Comparison of ENCODE assay signal across 8 cellular contexts in the genomic region with DNA sequence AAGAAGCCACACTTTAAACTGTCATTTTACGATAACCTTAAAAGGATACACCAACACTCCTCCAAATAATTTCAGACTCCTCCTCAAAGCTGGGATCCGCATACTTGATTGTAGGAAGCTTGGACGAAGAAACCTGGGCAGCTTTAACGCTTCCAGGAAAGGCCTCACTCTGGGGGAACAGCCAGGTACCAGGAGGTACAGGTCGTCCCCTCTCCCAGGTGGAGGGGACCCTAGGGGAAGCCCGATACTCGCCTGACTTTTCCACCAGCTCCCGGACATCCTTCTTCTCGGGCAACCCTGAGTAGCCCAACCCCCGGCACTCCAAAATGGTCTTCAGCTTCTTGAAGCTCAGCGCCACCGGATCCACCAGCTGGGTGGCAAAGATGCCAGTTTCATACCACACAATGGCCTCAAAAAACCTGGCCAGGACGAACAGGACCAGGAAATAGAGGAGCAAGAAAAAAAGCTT. TPM values are rescaled to one million over a fixed set of nuclear protein-coding genes. Genes with fewer than 3 reads are reported as not detected.
DNase-seq lines count a peak whose midpoint lies in the region; ATAC-seq, FAIRE-seq and TF ChIP-seq lines count a peak whose summit lies in the region.

No MANE protein-coding gene starts in this region.

- ATAC-seq in K562, result peak; percentile 24
- no peak for ATAC-seq in GM18517 (IDR thresholded peaks at IDR 0.05; ENCODE audit: unreplicated experiment)

- H3K9ac ChIP-seq in K562 (ENCODE audit: insufficient read depth in 1 of 2, low read depth in 2 of 2, low read length in 2 of 2) (peak overlapping the region; percentile 73 to 95), iPS-20b (ENCODE audit: low read depth, low read length) (peak overlapping the region; percentile 83; the same call in 1 of the 2 replicates)

- 0 out of 4 replicates have a peak, but pooled peaks of 1 of the 2 experiments have one; percentile 6 for TF ChIP-seq RAD21 in K562 (CRISPR knock-in tag; conservative IDR thresholded peaks at IDR 0.05 in 1 of 2, IDR thresholded peaks at IDR 0.05 in 1 of 2)

- WGBS in K562 (ENCODE audit: insufficient coverage, low coverage, missing lambda C conversion rate), result 3% methylated on average over 9 of the region's 13 CpGs
- 1 to 2% (median 1%) methylated on average over 12 to 13 of the region's 13 CpGs for WGBS in spleen, 5 donors

- no peak for TF ChIP-seq CTCF in K562 (IDR thresholded peaks at IDR 0.05 in 2 of 3, conservative IDR thresholded peaks at IDR 0.05 in 1 of 3; ENCODE audit: insufficient read depth in 2 of 3, low read depth in 1 of 3, low read length in 3 of 3)
- TF ChIP-seq CTCF in spleen (IDR thresholded peaks at IDR 0.05 in 8 of 11, conservative IDR thresholded peaks at IDR 0.05 in 3 of 11), result no peak
- no peak for TF ChIP-seq CTCF in GM20000 (IDR thresholded peaks at IDR 0.05; ENCODE audit: extremely low read depth, missing control alignments)

- H3K4me2 ChIP-seq in K562 (ENCODE audit: insufficient read depth, low read length), result peak overlapping the region; percentile 91

- intact Hi-C loops in K562 (cut with micrococcal nuclease), result loop anchor here (5.0 kb wide), 2 partner anchors 55 to 180 kb away; a partner anchor contains a TSS
- intact Hi-C loops in spleen (cut with DNase I; ENCODE audit: low total_unique reads), result loop anchor here (5.0 kb wide), 1 partner anchor 60 kb away; a partner anchor contains a TSS

- H4K20me1 ChIP-seq in K562 (replicated peaks; ENCODE audit: control insufficient read depth, insufficient read depth, low read length), result peaks cover 6% of the 10 kb centered on the region; the same call in 1 of the 2 replicates

- in situ Hi-C loops in K562 (cut with MboI), result no loop called here

- H2AFZ ChIP-seq in K562 (ENCODE audit: low read depth, low read length), result peak overlapping the region; percentile 88

- H3K27me3 ChIP-seq in K562 (ENCODE audit: control insufficient read depth in 2 of 2, insufficient read depth in 2 of 2, low read length in 2 of 2) (no peaks in the 10 kb centered on the region), iPS-20b (ENCODE audit: insufficient read depth, low read length) (peaks cover 12% of the 10 kb centered on the region; the same call in 1 of the 2 replicates), spleen (replicated peaks in 1 of 7) (no peaks in the 10 kb centered on the region)

- CTCF ChIA-PET in K562 (lab: Yijun Ruan, JAX; ENCODE audit: low intra/inter-chr PET ratio), result no interaction called here

- H3K4me1 ChIP-seq in K562 (replicated peaks in 1 of 2; ENCODE audit: control insufficient read depth in 2 of 2, insufficient read depth in 2 of 2, low read length in 2 of 2), result peaks cover 4 to 13% of the 10 kb centered on the region in 2 experiments; a peak in 4 of 5 replicates
- peaks cover 10% of the 10 kb centered on the region; the same call in 1 of the 2 replicates for H3K4me1 ChIP-seq in iPS-20b (ENCODE audit: insufficient read depth, low read length)
- peaks cover 14 to 59% (median 43%) of the 10 kb centered on the region in 6 donors for H3K4me1 ChIP-seq in spleen

- FAIRE-seq in K562 (lab: Jason Lieb, UNC), result peak; percentile 71

- POLR2A ChIA-PET in K562 (lab: Yijun Ruan, JAX), result interaction anchor here (0.5 to 1.7 kb wide), 6 partner anchors 9 to 181 kb away, joined by 3 to 8 read pairs (median 5); a partner anchor contains a TSS

- TF ChIP-seq POLR2A in K562 (conservative IDR thresholded peaks at IDR 0.05) (no peak), spleen (IDR thresholded peaks at IDR 0.05) (no peak)

- no TSS peak for BruUV-seq in K562 (replicated peaks; lab: Mats Ljungman, UMichigan)

- H3K79me2 ChIP-seq in K562 (ENCODE audit: control insufficient read depth, insufficient read depth, low read length), result peaks cover 28% of the 10 kb centered on the region

- H3K9me3 ChIP-seq in K562 (replicated peaks; ENCODE audit: control insufficient read depth, insufficient read depth, low read depth, low read length) (no peaks in the 10 kb centered on the region), iPS-20b (ENCODE audit: insufficient read depth, low read depth, low read length) (no peaks in the 10 kb centered on the region), spleen (no peaks in the 10 kb centered on the region)

- H3K27ac ChIP-seq in K562 (ENCODE audit: extremely low read depth, low read depth, low read length) (peak overlapping the region; percentile 85), iPS-20b (ENCODE audit: low read length) (peak overlapping the region; percentile 1), spleen (peak overlapping the region; percentile 98 to 100 (median 100))

- H3K4me3 ChIP-seq in K562 (peak overlapping the region; percentile 61), iPS-20b (ENCODE audit: low read length) (peak overlapping the region; percentile 91), spleen (peak overlapping the region; percentile 64 to 82 (median 68))

- DNase-seq in activated gamma-delta T cell treated with Interleukin-2 at 50 U/mL for 16 hours (peak; percentile 13), activated gamma-delta T cell (lab: John Stamatoyannopoulos, UW) (no peak), RKO (ENCODE audit: low spot score) (peak; percentile 33), K562 (ENCODE audit: extremely low read depth in 1 of 4, low spot score in 3 of 4) (peak; percentile 22 to 31 (median 27)), spleen (peak; percentile 83), GM20000 (ENCODE audit: low spot score) (no peak)

- no peak for TF ChIP-seq EP300 in K562 (IDR thresholded peaks at IDR 0.05; ENCODE audit: low read length)

- no peaks in the 10 kb centered on the region for H3K9me1 ChIP-seq in K562 (ENCODE audit: control insufficient read depth, insufficient read depth, low read length)

- peaks cover 9% of the 10 kb centered on the region; the same call in 1 of the 3 replicates for H3K36me3 ChIP-seq in K562 (ENCODE audit: control insufficient read depth, insufficient read depth, low read length)
- peaks cover 11% of the 10 kb centered on the region for H3K36me3 ChIP-seq in iPS-20b (ENCODE audit: insufficient read depth, low read depth, low read length)
- peaks cover 0 to 29% (median 14%) of the 10 kb centered on the region in 6 donors for H3K36me3 ChIP-seq in spleen

TF ChIP-seq in K562, 482 proteins besides CTCF, POLR2A, EP300 and RAD21 (continues in another document):
- TF ChIP-seq CCAR2 (IDR thresholded peaks at IDR 0.05; ENCODE audit: low read depth, low read length), result no peak
- TF ChIP-seq SMARCB1 (IDR thresholded peaks at IDR 0.05; ENCODE audit: insufficient read length, low read depth), result no peak
- 0 out of 4 replicates have a peak, but pooled peaks of 1 of the 2 experiments have one; percentile 19 for TF ChIP-seq FOXK2 (conservative IDR thresholded peaks at IDR 0.05 in 1 of 2, IDR thresholded peaks at IDR 0.05 in 1 of 2; ENCODE audit: low read depth in 2 of 2)
- TF ChIP-seq EP400 (IDR thresholded peaks at IDR 0.05), result 0 out of 2 replicates have a peak, but pooled peaks have one; percentile 4
- TF ChIP-seq SIN3A (IDR thresholded peaks at IDR 0.05; ENCODE audit: borderline replicate concordance in 2 of 2, control insufficient read depth in 1 of 2, low read depth in 2 of 2, low read length in 2 of 2), result peak in 1 of 2 experiments; percentile 52; a peak in 1 of 4 replicates
- no peak for TF ChIP-seq TBL1XR1 (IDR thresholded peaks at IDR 0.05; ENCODE audit: low read length in 2 of 2)
- TF ChIP-seq ZEB2 (IDR thresholded peaks at IDR 0.05), result 0 out of 2 replicates have a peak, but pooled peaks have one; percentile 25
- TF ChIP-seq NR1H2 (CRISPR knock-in tag; IDR thresholded peaks at IDR 0.05), result 0 out of 2 replicates have a peak, but pooled peaks have one; percentile 63

RNA-seq across cellular contexts. Expression of a gene that starts 1.2 kb away (rescaled TPM):
- 8.8 and 28.5 TPM in 2 replicates for total RNA-seq in K562 (2011; cell fraction: chromatin; rRNA removed; ENCODE audit: low replicate concordance)
- 7.7 and 10.9 TPM in 2 replicates for total RNA-seq in K562 (2011; cell fraction: nucleolus; rRNA removed)
- total RNA-seq in K562 (2011; cell fraction: nucleoplasm; rRNA removed), result 17.7 and 26.7 TPM in 2 replicates
- total RNA-seq in K562 (2014; rRNA removed) (3.1 and 3.9 TPM in 2 replicates), K562 (2014; rRNA removed; fragmentation: Illumina TruSeq; extraction: Trizol) (4.7 and 5.6 TPM in 2 replicates), K562 (2015; rRNA removed; fragmentation: Illumina TruSeq; extraction: Trizol) (4.0 and 4.1 TPM in 2 replicates), K562 (2021) (5.7 and 6.8 TPM in 2 replicates), spleen (10 to 100 TPM; 18.3 to 34.7 (median 28.3) TPM)
- polyA plus RNA-seq in K562 (2011; rRNA removed) (3.0 and 5.7 TPM in 2 replicates), K562 (2014; fragmentation: Illumina TruSeq; extraction: Trizol) (5.2 and 5.7 TPM in 2 replicates), K562 (2014; fragmentation: Nextera tagmentation; extraction: Ambion mirVana) (1 to 10 TPM; 1.2 to 1.4 TPM), K562 (2014; rRNA removed) (3.3 and 4.6 TPM in 2 replicates), spleen (1 to 10 TPM; 9.1 to 9.4 (median 9.3) TPM)
- 2.0 and 2.1 TPM in 2 replicates for polyA plus RNA-seq in K562 (2011; cell fraction: cytosol; rRNA removed)
- polyA plus RNA-seq in K562 (2011; cell fraction: nucleus; rRNA removed), result 4.6 and 5.2 TPM in 2 replicates
- polyA plus RNA-seq in K562 (2012), result 3.8 and 6.1 TPM in 2 replicates
- polyA minus RNA-seq in K562 (2011; rRNA and poly(A)+ RNA removed), result 8.0 and 10.5 TPM in 2 replicates
- polyA minus RNA-seq in K562 (2011; cell fraction: cytosol; rRNA and poly(A)+ RNA removed), result 1.4 and 3.1 TPM in 2 replicates
- 11.6 and 13.6 TPM in 2 replicates for polyA minus RNA-seq in K562 (2011; cell fraction: nucleus; rRNA and poly(A)+ RNA removed)

RNA-seq across cellular contexts. Expression of a gene that starts 59.2 kb away (rescaled TPM):
- total RNA-seq in K562 (2011; cell fraction: chromatin; rRNA removed; ENCODE audit: low replicate concordance), result 9.9 and 28.2 TPM in 2 replicates
- 5.9 and 8.0 TPM in 2 replicates for total RNA-seq in K562 (2011; cell fraction: nucleolus; rRNA removed)
- 13.9 and 25.6 TPM in 2 replicates for total RNA-seq in K562 (2011; cell fraction: nucleoplasm; rRNA removed)
- total RNA-seq in K562 (2014; rRNA removed) (26.2 and 27.3 TPM in 2 replicates), K562 (2014; rRNA removed; fragmentation: Illumina TruSeq; extraction: Trizol) (31.7 and 37.1 TPM in 2 replicates), K562 (2015; rRNA removed; fragmentation: Illumina TruSeq; extraction: Trizol) (38.8 and 40.3 TPM in 2 replicates), K562 (2021) (31.1 and 37.7 TPM in 2 replicates), spleen (100 to 1,000 TPM in 3 of 7 donors, 10 to 100 TPM in 4; 68.2 to 125 (median 90.1) TPM)
- polyA plus RNA-seq in K562 (2011; rRNA removed) (22.5 and 42.8 TPM in 2 replicates), K562 (2014; fragmentation: Illumina TruSeq; extraction: Trizol) (49.7 and 52.5 TPM in 2 replicates), K562 (2014; fragmentation: Nextera tagmentation; extraction: Ambion mirVana) (10 to 100 TPM; 20.6 to 26.3 TPM), K562 (2014; rRNA removed) (21.8 and 23.2 TPM in 2 replicates), spleen (10 to 100 TPM; 33.6 to 54.0 (median 51.0) TPM)
- polyA plus RNA-seq in K562 (2011; cell fraction: cytosol; rRNA removed), result 13.2 and 18.0 TPM in 2 replicates
- 6.0 and 9.3 TPM in 2 replicates for polyA plus RNA-seq in K562 (2011; cell fraction: nucleus; rRNA removed)
- polyA plus RNA-seq in K562 (2012), result 33.4 and 54.2 TPM in 2 replicates
- polyA minus RNA-seq in K562 (2011; rRNA and poly(A)+ RNA removed), result 35.9 and 37.7 TPM in 2 replicates
- polyA minus RNA-seq in K562 (2011; cell fraction: cytosol; rRNA and poly(A)+ RNA removed), result 9.6 and 10.2 TPM in 2 replicates
- polyA minus RNA-seq in K562 (2011; cell fraction: nucleus; rRNA and poly(A)+ RNA removed), result 6.1 and 8.0 TPM in 2 replicates

Comparison
In these comparisons a context has a peak if more than half of its experiments do, and no peak if none do; other contexts are left out.
1. DNase-seq: peak in activated gamma-delta T cell treated with Interleukin-2 at 50 U/mL for 16 hours (single experiment), RKO (single experiment), K562 (4 of 4) and spleen (single experiment); none in activated gamma-delta T cell (single experiment) and GM20000 (single experiment).
2. H3K27ac ChIP-seq: peak in every context shown above with its lines; median percentile 100 in spleen; 85 in K562; 1 in iPS-20b.
3. Peak in every context shown above with its lines, with median percentiles within 50 percentile points of each other: H3K4me3 ChIP-seq.